Comparison of ENCODE assay signal across 9 cellular contexts in genomic region chr6:113856571-113857564, GRCh38. TPM values are rescaled to one million over a fixed set of nuclear protein-coding genes. Genes with fewer than 3 reads are reported as not detected.
DNase-seq lines count a peak whose midpoint lies in the region; ATAC-seq and TF ChIP-seq lines count a peak whose summit lies in the region.
"Had no signal": no experiment of that assay in that cellular context is flagged by ENCODE, and none has a peak within 500 bp of the region (broad histone marks: within the 10 kb centered on the region; RNA-seq: fewer than 3 reads in every experiment).

TSS of gene MARCKS (plus strand) at chr6:113857345. CDS start at chr6:113857746, 401 bp downstream.

- H3K27me3 Mint-ChIP-seq in activated naive CD8-positive, alpha-beta T cell treated with anti-CD3 and anti-CD28 coated beads for 36 hours: peaks cover 41% of the 10 kb centered on the region
- H3K27me3 Mint-ChIP-seq in neural crest cell (ENCODE audit: low read depth): peaks cover 16% of the 10 kb centered on the region

- peaks cover 10% of the 10 kb centered on the region for H3K4me1 Mint-ChIP-seq in activated naive CD8-positive, alpha-beta T cell treated with anti-CD3 and anti-CD28 coated beads for 36 hours
- H3K4me1 Mint-ChIP-seq in neural crest cell: peaks cover 26% of the 10 kb centered on the region

- no peak within 1 kb of the TSS for H3K4me3 Mint-ChIP-seq in activated naive CD8-positive, alpha-beta T cell treated with anti-CD3 and anti-CD28 coated beads for 36 hours
- no peak within 1 kb of the TSS for H3K4me3 Mint-ChIP-seq in neural crest cell
- H3K4me3 Mint-ChIP-seq: nephron had no signal

- no peaks in the 10 kb centered on the region for H3K36me3 Mint-ChIP-seq in activated naive CD8-positive, alpha-beta T cell treated with anti-CD3 and anti-CD28 coated beads for 36 hours
- H3K36me3 Mint-ChIP-seq in neural crest cell (ENCODE audit: low read depth): peaks cover 23% of the 10 kb centered on the region

- DNase-seq in Daoy (ENCODE audit: low read depth): peak; percentile 95
- DNase-seq in HK-2 (ENCODE audit: unreplicated experiment): peak; percentile 81
- peak; percentile 98 for DNase-seq in NCI-H82 treated with DMSO at 0.1 percent for 48 hours (lab: John Stamatoyannopoulos, UW; ENCODE audit: unreplicated experiment)
- DNase-seq in activated naive CD8-positive, alpha-beta T cell treated with anti-CD3 and anti-CD28 coated beads for 36 hours: peak; percentile 63
- peak; percentile 85 for DNase-seq in globus pallidus (ENCODE audit: low spot score)
- peak; percentile 80 for DNase-seq in neural crest cell (ENCODE audit: low read depth, low spot score)
- no peak for DNase-seq in HPDE6-E6E7 (ENCODE audit: extremely low spot score)

- no peaks in the 10 kb centered on the region for H3K9me3 Mint-ChIP-seq in activated naive CD8-positive, alpha-beta T cell treated with anti-CD3 and anti-CD28 coated beads for 36 hours
- H3K9me3 Mint-ChIP-seq in neural crest cell: no peaks in the 10 kb centered on the region

- TF ChIP-seq CTCF in neural crest cell (conservative IDR thresholded peaks at IDR 0.05): no peak

- peak within 1 kb of the TSS; percentile 11 for H3K27ac Mint-ChIP-seq in activated naive CD8-positive, alpha-beta T cell treated with anti-CD3 and anti-CD28 coated beads for 36 hours
- H3K27ac Mint-ChIP-seq in neural crest cell (ENCODE audit: unreplicated experiment): no peak within 1 kb of the TSS
- H3K27ac Mint-ChIP-seq: nephron had no signal

- ATAC-seq in GM21367 (IDR thresholded peaks at IDR 0.05; ENCODE audit: unreplicated experiment): peak; percentile 38

RNA-seq across cellular contexts. Expression of gene MARCKS, which starts in this region (rescaled TPM):
- total RNA-seq in Daoy (2014; rRNA removed; shearing (Covaris generic)): 215 and 246 TPM in 2 replicates
- under 1 TPM; 0.62 to 0.70 TPM for total RNA-seq in activated naive CD8-positive, alpha-beta T cell treated with anti-CD3 and anti-CD28 coated beads for 36 hours
- 376 and 380 TPM in 2 replicates for total RNA-seq in neural crest cell

Comparison
In these comparisons a context has a peak if more than half of its experiments do, and no peak if none do; other contexts are left out.
1. RNA of gene MARCKS (total RNA-seq): 376 to 380 TPM in neural crest cell and 215 to 246 TPM in Daoy; 0.62 to 0.70 TPM in activated naive CD8-positive, alpha-beta T cell treated with anti-CD3 and anti-CD28 coated beads for 36 hours; every median in the first group is over 100 times any median in the second.
2. Peak in DNase-seq in activated naive CD8-positive, alpha-beta T cell treated with anti-CD3 and anti-CD28 coated beads for 36 hours; RNA of the gene not detected or under 1 TPM.